In the genomic region with DNA sequence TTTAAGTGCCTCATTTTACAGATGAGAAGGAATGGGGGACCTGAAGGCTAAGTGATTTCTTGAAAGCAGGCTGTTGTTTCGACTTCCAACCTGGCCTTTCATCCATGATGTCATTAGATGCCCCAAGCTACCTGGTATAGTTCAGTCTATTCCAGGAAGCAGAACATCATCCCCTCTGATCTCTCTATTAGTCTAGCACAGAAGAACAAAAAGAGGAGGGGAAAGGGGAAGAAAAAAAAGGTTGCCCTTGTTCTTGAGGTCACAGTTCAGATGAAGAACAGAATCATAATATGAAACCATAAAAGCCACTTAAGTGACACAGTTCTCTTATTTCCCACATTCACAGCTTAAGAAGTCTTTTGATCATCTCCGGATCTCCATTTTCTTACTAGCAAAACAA, we compare ENCODE assay signal across 1 cellular context.
TF ChIP-seq lines count a peak whose summit lies in the region.

No MANE protein-coding gene starts in this region.

TF ChIP-seq in GM12878, 131 proteins besides CTCF, POLR2A, EP300 and RAD21:
- TF ChIP-seq NFYA (IDR thresholded peaks at IDR 0.05; ENCODE audit: borderline replicate concordance, low read depth, low read length) (no peak), FOXM1 (IDR thresholded peaks at IDR 0.05; ENCODE audit: low read depth, low read length) (no peak), STAT1 (conservative IDR thresholded peaks at IDR 0.05) (no peak), LARP7 (IDR thresholded peaks at IDR 0.05) (no peak), MTA2 (IDR thresholded peaks at IDR 0.05; ENCODE audit: low read depth) (peak; percentile 51; the same call in 1 of the 2 replicates), CHD1 (IDR thresholded peaks at IDR 0.05; ENCODE audit: low read depth, low read length) (no peak), RUNX3 (IDR thresholded peaks at IDR 0.05; ENCODE audit: low read length) (peak; percentile 39; the same call in 1 of the 2 replicates), KAT2A (conservative IDR thresholded peaks at IDR 0.05; ENCODE audit: control insufficient read depth, low read depth, low read length) (no peak), RELA (IDR thresholded peaks at IDR 0.05; ENCODE audit: borderline replicate concordance, partially characterized antibody) (no peak), BCL11A (IDR thresholded peaks at IDR 0.05; ENCODE audit: low read depth, low read length) (no peak), CEBPB (IDR thresholded peaks at IDR 0.05; ENCODE audit: borderline replicate concordance in 1 of 2, low read depth in 2 of 2, low read length in 2 of 2) (no peak), NR2C1 (IDR thresholded peaks at IDR 0.05) (peak; percentile 54; the same call in 1 of the 2 replicates), ZNF384 (IDR thresholded peaks at IDR 0.05; ENCODE audit: borderline replicate concordance, low read depth, low read length) (peak; percentile 11; the same call in 1 of the 2 replicates), MEF2A (IDR thresholded peaks at IDR 0.05; ENCODE audit: insufficient read depth, low read depth, low read length) (no peak), TAF1 (IDR thresholded peaks at IDR 0.05; ENCODE audit: borderline replicate concordance, low read depth, low read length) (no peak), ATF7 (IDR thresholded peaks at IDR 0.05; ENCODE audit: low read depth) (peak; percentile 60; the same call in 1 of the 2 replicates), CBFB (IDR thresholded peaks at IDR 0.05; ENCODE audit: low read depth) (no peak), ZNF24 (IDR thresholded peaks at IDR 0.05) (no peak), HDAC6 (IDR thresholded peaks at IDR 0.05; ENCODE audit: unreplicated experiment) (no peak), POLR2AphosphoS5 (IDR thresholded peaks at IDR 0.05; ENCODE audit: low read length) (no peak), JUNB (IDR thresholded peaks at IDR 0.05) (no peak), STAT3 (IDR thresholded peaks at IDR 0.05; ENCODE audit: low read depth, low read length) (no peak), FOXK2 (IDR thresholded peaks at IDR 0.05) (no peak), IKZF2 (IDR thresholded peaks at IDR 0.05) (peak; percentile 12 to 30; a peak in 2 of 4 replicates), SIX5 (IDR thresholded peaks at IDR 0.05; ENCODE audit: low read depth, low read length, severe bottlenecking) (no peak), DPF2 (IDR thresholded peaks at IDR 0.05) (no peak), WRNIP1 (IDR thresholded peaks at IDR 0.05; ENCODE audit: borderline replicate concordance, low read depth, low read length) (no peak), NR2F1 (conservative IDR thresholded peaks at IDR 0.05) (peak; percentile 63), ZNF217 (IDR thresholded peaks at IDR 0.05) (0 out of 2 replicates have a peak, but pooled peaks have one; percentile 14), SREBF2 (IDR thresholded peaks at IDR 0.05; ENCODE audit: low read length) (no peak), CHD4 (IDR thresholded peaks at IDR 0.05) (no peak), NBN (IDR thresholded peaks at IDR 0.05) (no peak), SRF (IDR thresholded peaks at IDR 0.05; ENCODE audit: low read depth in 2 of 2, low read length in 2 of 2) (no peak), RB1 (IDR thresholded peaks at IDR 0.05; ENCODE audit: borderline replicate concordance) (no peak), HCFC1 (IDR thresholded peaks at IDR 0.05; ENCODE audit: low read length) (no peak), GATAD2B (conservative IDR thresholded peaks at IDR 0.05; ENCODE audit: low read depth) (no peak), CREM (IDR thresholded peaks at IDR 0.05; ENCODE audit: low read depth) (no peak)
- TF ChIP-seq, protein P1, sequence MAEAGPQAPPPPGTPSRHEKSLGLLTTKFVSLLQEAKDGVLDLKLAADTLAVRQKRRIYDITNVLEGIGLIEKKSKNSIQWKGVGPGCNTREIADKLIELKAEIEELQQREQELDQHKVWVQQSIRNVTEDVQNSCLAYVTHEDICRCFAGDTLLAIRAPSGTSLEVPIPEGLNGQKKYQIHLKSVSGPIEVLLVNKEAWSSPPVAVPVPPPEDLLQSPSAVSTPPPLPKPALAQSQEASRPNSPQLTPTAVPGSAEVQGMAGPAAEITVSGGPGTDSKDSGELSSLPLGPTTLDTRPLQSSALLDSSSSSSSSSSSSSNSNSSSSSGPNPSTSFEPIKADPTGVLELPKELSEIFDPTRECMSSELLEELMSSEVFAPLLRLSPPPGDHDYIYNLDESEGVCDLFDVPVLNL (IDR thresholded peaks at IDR 0.05; ENCODE audit: low read depth, low read length), result no peak
- TF ChIP-seq, protein P2, sequence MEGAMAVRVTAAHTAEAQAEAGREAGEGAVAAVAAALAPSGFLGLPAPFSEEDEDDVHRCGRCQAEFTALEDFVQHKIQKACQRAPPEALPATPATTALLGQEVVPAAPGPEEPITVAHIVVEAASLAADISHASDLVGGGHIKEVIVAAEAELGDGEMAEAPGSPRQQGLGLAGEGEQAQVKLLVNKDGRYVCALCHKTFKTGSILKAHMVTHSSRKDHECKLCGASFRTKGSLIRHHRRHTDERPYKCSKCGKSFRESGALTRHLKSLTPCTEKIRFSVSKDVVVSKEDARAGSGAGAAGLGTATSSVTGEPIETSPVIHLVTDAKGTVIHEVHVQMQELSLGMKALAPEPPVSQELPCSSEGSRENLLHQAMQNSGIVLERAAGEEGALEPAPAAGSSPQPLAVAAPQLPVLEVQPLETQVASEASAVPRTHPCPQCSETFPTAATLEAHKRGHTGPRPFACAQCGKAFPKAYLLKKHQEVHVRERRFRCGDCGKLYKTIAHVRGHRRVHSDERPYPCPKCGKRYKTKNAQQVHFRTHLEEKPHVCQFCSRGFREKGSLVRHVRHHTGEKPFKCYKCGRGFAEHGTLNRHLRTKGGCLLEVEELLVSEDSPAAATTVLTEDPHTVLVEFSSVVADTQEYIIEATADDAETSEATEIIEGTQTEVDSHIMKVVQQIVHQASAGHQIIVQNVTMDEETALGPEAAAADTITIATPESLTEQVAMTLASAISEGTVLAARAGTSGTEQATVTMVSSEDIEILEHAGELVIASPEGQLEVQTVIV (IDR thresholded peaks at IDR 0.05; ENCODE audit: borderline replicate concordance, partially characterized antibody), result no peak
- TF ChIP-seq, protein P3, sequence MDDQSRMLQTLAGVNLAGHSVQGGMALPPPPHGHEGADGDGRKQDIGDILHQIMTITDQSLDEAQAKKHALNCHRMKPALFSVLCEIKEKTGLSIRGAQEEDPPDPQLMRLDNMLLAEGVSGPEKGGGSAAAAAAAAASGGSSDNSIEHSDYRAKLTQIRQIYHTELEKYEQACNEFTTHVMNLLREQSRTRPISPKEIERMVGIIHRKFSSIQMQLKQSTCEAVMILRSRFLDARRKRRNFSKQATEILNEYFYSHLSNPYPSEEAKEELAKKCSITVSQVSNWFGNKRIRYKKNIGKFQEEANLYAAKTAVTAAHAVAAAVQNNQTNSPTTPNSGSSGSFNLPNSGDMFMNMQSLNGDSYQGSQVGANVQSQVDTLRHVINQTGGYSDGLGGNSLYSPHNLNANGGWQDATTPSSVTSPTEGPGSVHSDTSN (IDR thresholded peaks at IDR 0.05; ENCODE audit: insufficient replicate concordance, low read depth, low read length), result no peak
- TF ChIP-seq, protein P4, sequence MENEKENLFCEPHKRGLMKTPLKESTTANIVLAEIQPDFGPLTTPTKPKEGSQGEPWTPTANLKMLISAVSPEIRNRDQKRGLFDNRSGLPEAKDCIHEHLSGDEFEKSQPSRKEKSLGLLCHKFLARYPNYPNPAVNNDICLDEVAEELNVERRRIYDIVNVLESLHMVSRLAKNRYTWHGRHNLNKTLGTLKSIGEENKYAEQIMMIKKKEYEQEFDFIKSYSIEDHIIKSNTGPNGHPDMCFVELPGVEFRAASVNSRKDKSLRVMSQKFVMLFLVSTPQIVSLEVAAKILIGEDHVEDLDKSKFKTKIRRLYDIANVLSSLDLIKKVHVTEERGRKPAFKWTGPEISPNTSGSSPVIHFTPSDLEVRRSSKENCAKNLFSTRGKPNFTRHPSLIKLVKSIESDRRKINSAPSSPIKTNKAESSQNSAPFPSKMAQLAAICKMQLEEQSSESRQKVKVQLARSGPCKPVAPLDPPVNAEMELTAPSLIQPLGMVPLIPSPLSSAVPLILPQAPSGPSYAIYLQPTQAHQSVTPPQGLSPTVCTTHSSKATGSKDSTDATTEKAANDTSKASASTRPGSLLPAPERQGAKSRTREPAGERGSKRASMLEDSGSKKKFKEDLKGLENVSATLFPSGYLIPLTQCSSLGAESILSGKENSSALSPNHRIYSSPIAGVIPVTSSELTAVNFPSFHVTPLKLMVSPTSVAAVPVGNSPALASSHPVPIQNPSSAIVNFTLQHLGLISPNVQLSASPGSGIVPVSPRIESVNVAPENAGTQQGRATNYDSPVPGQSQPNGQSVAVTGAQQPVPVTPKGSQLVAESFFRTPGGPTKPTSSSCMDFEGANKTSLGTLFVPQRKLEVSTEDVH (IDR thresholded peaks at IDR 0.05; ENCODE audit: low read depth, partially characterized antibody), result no peak
- TF ChIP-seq, protein P5, sequence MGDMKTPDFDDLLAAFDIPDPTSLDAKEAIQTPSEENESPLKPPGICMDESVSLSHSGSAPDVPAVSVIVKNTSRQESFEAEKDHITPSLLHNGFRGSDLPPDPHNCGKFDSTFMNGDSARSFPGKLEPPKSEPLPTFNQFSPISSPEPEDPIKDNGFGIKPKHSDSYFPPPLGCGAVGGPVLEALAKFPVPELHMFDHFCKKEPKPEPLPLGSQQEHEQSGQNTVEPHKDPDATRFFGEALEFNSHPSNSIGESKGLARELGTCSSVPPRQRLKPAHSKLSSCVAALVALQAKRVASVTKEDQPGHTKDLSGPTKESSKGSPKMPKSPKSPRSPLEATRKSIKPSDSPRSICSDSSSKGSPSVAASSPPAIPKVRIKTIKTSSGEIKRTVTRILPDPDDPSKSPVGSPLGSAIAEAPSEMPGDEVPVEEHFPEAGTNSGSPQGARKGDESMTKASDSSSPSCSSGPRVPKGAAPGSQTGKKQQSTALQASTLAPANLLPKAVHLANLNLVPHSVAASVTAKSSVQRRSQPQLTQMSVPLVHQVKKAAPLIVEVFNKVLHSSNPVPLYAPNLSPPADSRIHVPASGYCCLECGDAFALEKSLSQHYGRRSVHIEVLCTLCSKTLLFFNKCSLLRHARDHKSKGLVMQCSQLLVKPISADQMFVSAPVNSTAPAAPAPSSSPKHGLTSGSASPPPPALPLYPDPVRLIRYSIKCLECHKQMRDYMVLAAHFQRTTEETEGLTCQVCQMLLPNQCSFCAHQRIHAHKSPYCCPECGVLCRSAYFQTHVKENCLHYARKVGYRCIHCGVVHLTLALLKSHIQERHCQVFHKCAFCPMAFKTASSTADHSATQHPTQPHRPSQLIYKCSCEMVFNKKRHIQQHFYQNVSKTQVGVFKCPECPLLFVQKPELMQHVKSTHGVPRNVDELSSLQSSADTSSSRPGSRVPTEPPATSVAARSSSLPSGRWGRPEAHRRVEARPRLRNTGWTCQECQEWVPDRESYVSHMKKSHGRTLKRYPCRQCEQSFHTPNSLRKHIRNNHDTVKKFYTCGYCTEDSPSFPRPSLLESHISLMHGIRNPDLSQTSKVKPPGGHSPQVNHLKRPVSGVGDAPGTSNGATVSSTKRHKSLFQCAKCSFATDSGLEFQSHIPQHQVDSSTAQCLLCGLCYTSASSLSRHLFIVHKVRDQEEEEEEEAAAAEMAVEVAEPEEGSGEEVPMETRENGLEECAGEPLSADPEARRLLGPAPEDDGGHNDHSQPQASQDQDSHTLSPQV (IDR thresholded peaks at IDR 0.05), result no peak
- TF ChIP-seq, protein P6, sequence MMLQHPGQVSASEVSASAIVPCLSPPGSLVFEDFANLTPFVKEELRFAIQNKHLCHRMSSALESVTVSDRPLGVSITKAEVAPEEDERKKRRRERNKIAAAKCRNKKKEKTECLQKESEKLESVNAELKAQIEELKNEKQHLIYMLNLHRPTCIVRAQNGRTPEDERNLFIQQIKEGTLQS (IDR thresholded peaks at IDR 0.05; ENCODE audit: borderline replicate concordance, extremely low read depth, low read depth, low read length), result no peak
- TF ChIP-seq, protein P7, sequence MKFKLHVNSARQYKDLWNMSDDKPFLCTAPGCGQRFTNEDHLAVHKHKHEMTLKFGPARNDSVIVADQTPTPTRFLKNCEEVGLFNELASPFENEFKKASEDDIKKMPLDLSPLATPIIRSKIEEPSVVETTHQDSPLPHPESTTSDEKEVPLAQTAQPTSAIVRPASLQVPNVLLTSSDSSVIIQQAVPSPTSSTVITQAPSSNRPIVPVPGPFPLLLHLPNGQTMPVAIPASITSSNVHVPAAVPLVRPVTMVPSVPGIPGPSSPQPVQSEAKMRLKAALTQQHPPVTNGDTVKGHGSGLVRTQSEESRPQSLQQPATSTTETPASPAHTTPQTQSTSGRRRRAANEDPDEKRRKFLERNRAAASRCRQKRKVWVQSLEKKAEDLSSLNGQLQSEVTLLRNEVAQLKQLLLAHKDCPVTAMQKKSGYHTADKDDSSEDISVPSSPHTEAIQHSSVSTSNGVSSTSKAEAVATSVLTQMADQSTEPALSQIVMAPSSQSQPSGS (IDR thresholded peaks at IDR 0.05; ENCODE audit: low read length), result no peak
TF ChIP-seq in GM12878: peak in this region for 8.
